Comparison of ENCODE assay signal across 27 cellular contexts in the genomic region with DNA sequence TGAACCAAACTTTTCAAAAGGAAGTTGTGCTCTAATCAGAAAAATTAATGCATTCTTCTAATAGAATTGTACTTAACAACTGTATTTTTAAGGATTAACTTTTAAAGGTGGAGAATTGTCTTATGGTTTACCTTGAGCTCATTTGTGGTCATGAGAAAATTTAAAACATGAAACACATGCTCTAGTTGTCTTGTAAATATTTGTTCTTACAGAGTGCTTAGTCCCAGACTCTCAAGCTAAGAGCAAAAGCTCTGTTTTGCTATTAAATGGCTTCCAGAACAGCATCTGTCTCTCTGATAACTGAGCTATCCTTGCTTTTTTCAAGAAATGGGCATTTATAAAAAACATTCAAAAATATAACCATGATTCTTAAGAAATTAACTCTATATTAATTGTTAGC.
"Had no signal": no experiment of that assay in that cellular context is flagged by ENCODE, and none has a peak within 500 bp of the region (broad histone marks: within the 10 kb centered on the region; RNA-seq: fewer than 3 reads in every experiment).

No MANE protein-coding gene starts in this region.

- H3K4me1 Mint-ChIP-seq: endodermal cell; naive thymus-derived CD4-positive, alpha-beta T cell had no signal

- H3K27me3 ChIP-seq: colonic mucosa, esophagus squamous epithelium, gastrocnemius medialis, heart right ventricle had no signal

- H3K9me3 ChIP-seq: colonic mucosa, esophagus squamous epithelium, gastrocnemius medialis, heart right ventricle, lower lobe of right lung had no signal

- H3K27ac Mint-ChIP-seq: dendritic cell treated with granulocyte-macrophage colony-stimulating factor and Interleukin-4, amounts not matched to agents 40 ng/mL and 50 ng/mL, for 4 days; effector memory CD8-positive, alpha-beta T cell; endodermal cell; mesothelial cell of epicardium; naive thymus-derived CD4-positive, alpha-beta T cell had no signal

- H3K36me3 Mint-ChIP-seq: mesothelial cell of epicardium; naive thymus-derived CD4-positive, alpha-beta T cell had no signal

- H3K4me3 ChIP-seq: colonic mucosa, esophagus squamous epithelium, gastrocnemius medialis, heart right ventricle, lower lobe of right lung had no signal

- H3K27me3 Mint-ChIP-seq: dendritic cell treated with granulocyte-macrophage colony-stimulating factor and Interleukin-4, amounts not matched to agents 40 ng/mL and 50 ng/mL, for 4 days; effector memory CD8-positive, alpha-beta T cell had no signal

- DNase-seq: colonic mucosa; cortex of kidney; effector CD8-positive, alpha-beta T cell; effector memory CD8-positive, alpha-beta T cell; endodermal cell; erythroblast; esophagus squamous epithelium; foreskin fibroblast; foreskin melanocyte; gastrocnemius medialis; glutamatergic neuron; head of caudate nucleus; heart right ventricle; hippocampal formation; islet precursor cell; kidney; kidney glomerular epithelial cell; left colon; left ventricle myocardium superior; lower lobe of right lung; mesenchymal stem cell; naive thymus-derived CD4-positive, alpha-beta T cell had no signal

- H3K9me3 Mint-ChIP-seq: endodermal cell, mesothelial cell of epicardium had no signal

- ATAC-seq: effector memory CD8-positive, alpha-beta T cell; esophagus mucosa; gastrocnemius medialis; heart right ventricle; left colon; left lobe of liver; left ventricle myocardium superior; lower lobe of right lung; naive thymus-derived CD4-positive, alpha-beta T cell had no signal

- H3K36me3 ChIP-seq: colonic mucosa, esophagus squamous epithelium, gastrocnemius medialis, heart right ventricle, lower lobe of right lung had no signal

- H3K27ac ChIP-seq: colonic mucosa, epithelial cell of prostate, esophagus squamous epithelium, gastrocnemius medialis, heart right ventricle, lower lobe of right lung had no signal

- H3K4me3 Mint-ChIP-seq: dendritic cell treated with granulocyte-macrophage colony-stimulating factor and Interleukin-4, amounts not matched to agents 40 ng/mL and 50 ng/mL, for 4 days; effector memory CD8-positive, alpha-beta T cell; endodermal cell; mesothelial cell of epicardium; naive thymus-derived CD4-positive, alpha-beta T cell had no signal

- H3K4me1 ChIP-seq: colonic mucosa, esophagus squamous epithelium, gastrocnemius medialis, heart right ventricle, lower lobe of right lung had no signal
